In the genomic region with DNA sequence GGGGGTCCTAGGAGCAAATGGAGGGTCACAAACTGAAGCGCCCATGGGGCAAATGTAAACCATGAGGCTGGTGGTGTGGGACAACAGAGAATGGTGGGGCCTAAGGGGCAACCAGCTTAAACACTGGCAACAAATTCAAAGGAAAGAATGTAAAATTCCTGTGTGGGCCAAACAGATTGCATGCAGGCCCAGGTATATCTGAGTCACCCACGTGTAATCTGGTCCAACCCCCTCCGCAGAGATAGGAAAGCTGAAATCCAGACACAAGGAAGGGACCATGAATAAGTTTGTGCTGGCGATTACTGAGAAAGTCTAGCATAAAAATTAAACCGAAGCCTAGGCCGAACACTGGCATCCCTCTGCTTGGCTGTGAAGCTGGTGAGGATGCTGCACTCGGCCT, we compare ENCODE assay signal across 11 cellular contexts.
DNase-seq lines count a peak whose midpoint lies in the region; ATAC-seq, FAIRE-seq and TF ChIP-seq lines count a peak whose summit lies in the region.
"Had no signal": no experiment of that assay in that cellular context is flagged by ENCODE, and none has a peak within 500 bp of the region (broad histone marks: within the 10 kb centered on the region; RNA-seq: fewer than 3 reads in every experiment).

No MANE protein-coding gene starts in this region.

- H4K20me1 ChIP-seq in keratinocyte (ENCODE audit: control insufficient read depth, extremely low read depth, insufficient read depth, low read length) = no peaks in the 10 kb centered on the region

- peak overlapping the region; percentile 54 for H3K4me3 Mint-ChIP-seq in Caco-2 (ENCODE audit: unreplicated experiment)
- H3K4me3 Mint-ChIP-seq in stimulated activated effector memory CD8-positive, alpha-beta T cell treated with anti-CD3 and anti-CD28 coated beads, Interleukin-12 subunit alpha, Interleukin-12 subunit beta, amount 100 ng/mL, for 72 hours = no peak overlapping the region
- H3K4me3 Mint-ChIP-seq: CD4-positive, CD25-positive, alpha-beta regulatory T cell had no signal

- H3K9me1 ChIP-seq in keratinocyte (ENCODE audit: control insufficient read depth, extremely low read depth, insufficient read depth, low read length) = no peaks in the 10 kb centered on the region

- CTCF ChIA-PET in Caco-2 (lab: Charles Lee) = interaction anchor here (0.6 to 1.2 kb wide), 5 partner anchors 28 to 163 kb away, joined by 3 to 5 read pairs (median 3); partner anchors contain the start of genes GON7, ITPK1 and UBR7

- H3K9me3 ChIP-seq in Caco-2 (no peaks in the 10 kb centered on the region), WERI-Rb-1 (ENCODE audit: severe bottlenecking) (no peaks in the 10 kb centered on the region), keratinocyte (ENCODE audit: control insufficient read depth, low read depth, low read length) (no peaks in the 10 kb centered on the region)

- peaks cover 21% of the 10 kb centered on the region for H3K36me3 Mint-ChIP-seq in Caco-2 (ENCODE audit: insufficient read depth, unreplicated experiment)
- H3K36me3 Mint-ChIP-seq in stimulated activated effector memory CD8-positive, alpha-beta T cell treated with anti-CD3 and anti-CD28 coated beads, Interleukin-12 subunit alpha, Interleukin-12 subunit beta, amount 100 ng/mL, for 72 hours = peaks cover 2% of the 10 kb centered on the region
- H3K36me3 Mint-ChIP-seq: CD4-positive, CD25-positive, alpha-beta regulatory T cell had no signal

- dilution Hi-C loops in keratinocyte (cut with MboI; ENCODE audit: extremely low pct_ligation_motif_present, low sequenced_read_pairs) = no loop called here

- H3K9ac ChIP-seq in keratinocyte (ENCODE audit: control insufficient read depth, extremely low read depth, insufficient read depth, low read length) = peak overlapping the region; percentile 79

- H3K4me1 ChIP-seq in Caco-2 (peaks cover 88% of the 10 kb centered on the region), keratinocyte (ENCODE audit: control insufficient read depth, extremely low read depth, insufficient read depth, low read length) (peaks cover 75% of the 10 kb centered on the region)

- TF ChIP-seq CTCF in Caco-2 (IDR thresholded peaks at IDR 0.05; ENCODE audit: insufficient read depth in 1 of 2, low read depth in 1 of 2, low read length in 1 of 2, severe bottlenecking in 1 of 2, unreplicated experiment in 1 of 2) = no peak
- TF ChIP-seq CTCF in WERI-Rb-1 (IDR thresholded peaks at IDR 0.05; ENCODE audit: low read depth, low read length) = no peak
- no peak for TF ChIP-seq CTCF in keratinocyte (optimal IDR thresholded peaks at IDR 0.05 in 1 of 3, IDR thresholded peaks at IDR 0.05 in 1 of 3, conservative IDR thresholded peaks at IDR 0.05 in 1 of 3; ENCODE audit: extremely low read depth in 1 of 3, insufficient read depth in 2 of 3, low read length in 3 of 3)

- H3K9me3 Mint-ChIP-seq in Caco-2 (ENCODE audit: unreplicated experiment) = no peaks in the 10 kb centered on the region
- no peaks in the 10 kb centered on the region for H3K9me3 Mint-ChIP-seq in stimulated activated effector memory CD8-positive, alpha-beta T cell treated with anti-CD3 and anti-CD28 coated beads, Interleukin-12 subunit alpha, Interleukin-12 subunit beta, amount 100 ng/mL, for 72 hours
- H3K9me3 Mint-ChIP-seq: CD4-positive, CD25-positive, alpha-beta regulatory T cell had no signal

- no peaks in the 10 kb centered on the region for H3K27me3 Mint-ChIP-seq in Caco-2 (ENCODE audit: insufficient read depth, unreplicated experiment)
- H3K27me3 Mint-ChIP-seq: CD4-positive, CD25-positive, alpha-beta regulatory T cell had no signal

- H2AFZ ChIP-seq in keratinocyte (ENCODE audit: control insufficient read depth, low read length) = no peak overlapping the region

- BruUV-seq in Caco-2 (replicated peaks; lab: Mats Ljungman, UMichigan) = TSS peak; percentile 95

- ATAC-seq in stimulated activated effector memory CD8-positive, alpha-beta T cell treated with anti-CD3 and anti-CD28 coated beads, Interleukin-12 subunit alpha, Interleukin-12 subunit beta, amount 100 ng/mL, for 72 hours = no peak
- ATAC-seq in GM18498 (IDR thresholded peaks at IDR 0.05; ENCODE audit: unreplicated experiment) (no peak), GM21390 (IDR thresholded peaks at IDR 0.05; ENCODE audit: unreplicated experiment) (no peak)

- peak; percentile 94 for FAIRE-seq in keratinocyte (lab: Jason Lieb, UNC)

- DNase-seq in Caco-2 (peak; percentile 65 to 77), WERI-Rb-1 (no peak), keratinocyte (ENCODE audit: low read depth, low spot score) (peak; percentile 71), NCI-H774 (lab: John Stamatoyannopoulos, UW) (no peak), SKM-1 (lab: John Stamatoyannopoulos, UW; ENCODE audit: unreplicated experiment) (no peak)
- no peak for DNase-seq in stimulated activated effector memory CD8-positive, alpha-beta T cell treated with anti-CD3 and anti-CD28 coated beads, Interleukin-12 subunit alpha, Interleukin-12 subunit beta, amount 100 ng/mL, for 72 hours (ENCODE audit: low spot score in 2 of 2)
- DNase-seq: activated CD4-positive, alpha-beta T cell treated with anti-CD3 and anti-CD28 coated beads for 4 hours; CD4-positive, CD25-positive, alpha-beta regulatory T cell; NCI-H187 had no signal

- H3K79me2 ChIP-seq in keratinocyte (ENCODE audit: control insufficient read depth, insufficient read depth, low read length) = peaks cover 31% of the 10 kb centered on the region

- H3K27ac ChIP-seq in WERI-Rb-1 = peak overlapping the region; percentile 36
- peak overlapping the region; percentile 97 for H3K27ac ChIP-seq in keratinocyte (ENCODE audit: control insufficient read depth, insufficient read depth, low read length)

- H3K36me3 ChIP-seq in Caco-2 (ENCODE audit: control insufficient read depth, insufficient read depth, low read length) (no peaks in the 10 kb centered on the region), WERI-Rb-1 (no peaks in the 10 kb centered on the region), keratinocyte (ENCODE audit: control insufficient read depth in 2 of 2, extremely low read depth in 1 of 2, insufficient read depth in 2 of 2, low read length in 2 of 2) (peaks cover 2 to 8% of the 10 kb centered on the region in 2 experiments)

- POLR2A ChIA-PET in Caco-2 (lab: Charles Lee) = interaction anchor here (1.6 kb wide), 1 partner anchor 70 kb away, joined by 10 read pairs; no protein-coding TSS in a partner anchor

- no peaks in the 10 kb centered on the region for H3K27me3 ChIP-seq in Caco-2 (replicated peaks; ENCODE audit: control insufficient read depth, insufficient read depth, low read length)
- no peaks in the 10 kb centered on the region for H3K27me3 ChIP-seq in WERI-Rb-1 (ENCODE audit: insufficient read depth, low read depth, severe bottlenecking)
- H3K27me3 ChIP-seq in keratinocyte (ENCODE audit: control insufficient read depth, extremely low read depth, insufficient read depth, low read length) = no peaks in the 10 kb centered on the region

- H3K4me1 Mint-ChIP-seq in Caco-2 (ENCODE audit: low read depth, unreplicated experiment) = peaks cover 48% of the 10 kb centered on the region
- H3K4me1 Mint-ChIP-seq in stimulated activated effector memory CD8-positive, alpha-beta T cell treated with anti-CD3 and anti-CD28 coated beads, Interleukin-12 subunit alpha, Interleukin-12 subunit beta, amount 100 ng/mL, for 72 hours = peaks cover 70% of the 10 kb centered on the region

- H3K27ac Mint-ChIP-seq in Caco-2 (ENCODE audit: unreplicated experiment) = peak overlapping the region; percentile 90
- peak overlapping the region; percentile 84 for H3K27ac Mint-ChIP-seq in stimulated activated effector memory CD8-positive, alpha-beta T cell treated with anti-CD3 and anti-CD28 coated beads, Interleukin-12 subunit alpha, Interleukin-12 subunit beta, amount 100 ng/mL, for 72 hours

- intact Hi-C loops in Caco-2 (cut with micrococcal nuclease; ENCODE audit: unreplicated experiment) = no loop called here

- H3K4me3 ChIP-seq in Caco-2 (ENCODE audit: low read depth, low read length) (no peak overlapping the region), WERI-Rb-1 (ENCODE audit: low read depth, low read length) (no peak overlapping the region), keratinocyte (ENCODE audit: control insufficient read depth in 2 of 3, extremely low read depth in 1 of 3, insufficient read depth in 2 of 3, low read depth in 1 of 3, low read length in 3 of 3) (peak overlapping the region in 2 of 3 experiments; percentile 50 to 61)

- peak overlapping the region; percentile 85 for H3K4me2 ChIP-seq in keratinocyte (ENCODE audit: control insufficient read depth, extremely low read depth, insufficient read depth, low read depth, low read length)

Comparison
In these comparisons a context has a peak if more than half of its experiments do, and no peak if none do; other contexts are left out.
1. DNase-seq: peak in Caco-2 (2 of 2) and keratinocyte (single experiment); none in WERI-Rb-1 (single experiment), stimulated activated effector memory CD8-positive, alpha-beta T cell treated with anti-CD3 and anti-CD28 coated beads, Interleukin-12 subunit alpha, Interleukin-12 subunit beta, amount 100 ng/mL, for 72 hours (0 of 2), NCI-H774 (single experiment) and SKM-1 (single experiment).
2. H3K4me3 ChIP-seq: peak in keratinocyte (2 of 3); none in Caco-2 (single experiment) and WERI-Rb-1 (single experiment).